12 cellular contexts compared by ENCODE assay signal in genomic region chr17:47119746-47120520, GRCh38.
DNase-seq lines count a peak whose midpoint lies in the region; ATAC-seq, FAIRE-seq and TF ChIP-seq lines count a peak whose summit lies in the region.
"Had no signal": no experiment of that assay in that cellular context is flagged by ENCODE, and none has a peak within 500 bp of the region (broad histone marks: within the 10 kb centered on the region; RNA-seq: fewer than 3 reads in every experiment).

No MANE protein-coding gene starts in this region.

- H3K27ac ChIP-seq in HUES48 (ENCODE audit: low read depth, low read length) (peak overlapping the region; percentile 78), K562 (ENCODE audit: extremely low read depth, low read depth, low read length) (no peak overlapping the region), neural progenitor cell (no peak overlapping the region)
- H3K27ac ChIP-seq: heart left ventricle, HL-60 had no signal

- peaks cover 48% of the 10 kb centered on the region for H3K36me3 ChIP-seq in HUES48 (ENCODE audit: control insufficient read depth, insufficient read depth, low read length)
- peaks cover 62% of the 10 kb centered on the region; the same call in 2 of the 3 replicates for H3K36me3 ChIP-seq in K562 (ENCODE audit: control insufficient read depth, insufficient read depth, low read length)
- no peaks in the 10 kb centered on the region for H3K36me3 ChIP-seq in neural progenitor cell

- CTCF ChIA-PET in K562 (lab: Yijun Ruan, JAX; ENCODE audit: low intra/inter-chr PET ratio) = no interaction called here

- peaks cover 16% of the 10 kb centered on the region for H3K4me1 ChIP-seq in HUES48 (ENCODE audit: control insufficient read depth, insufficient read depth, low read length)
- peaks cover 0 to 4% of the 10 kb centered on the region in 2 experiments; a peak in 2 of 5 replicates for H3K4me1 ChIP-seq in K562 (replicated peaks in 1 of 2; ENCODE audit: control insufficient read depth in 2 of 2, insufficient read depth in 2 of 2, low read length in 2 of 2)
- no peaks in the 10 kb centered on the region for H3K4me1 ChIP-seq in neural progenitor cell
- H3K4me1 ChIP-seq: heart left ventricle had no signal

- DNase-seq in Daoy (ENCODE audit: low read depth) (peak; percentile 36), K562 (ENCODE audit: extremely low read depth in 1 of 4, low spot score in 3 of 4) (no peak), myocyte (ENCODE audit: low read depth) (peak; percentile 24), NCI-H774 (lab: John Stamatoyannopoulos, UW) (no peak), neural progenitor cell (ENCODE audit: low spot score) (no peak)
- DNase-seq: activated CD4-positive, alpha-beta T cell treated with anti-CD3 and anti-CD28 coated beads, Interleukin-2, amount 10 ng/mL, durations not matched to agents 7 days and 5 days; GF-D8; heart left ventricle; NCI-H2171 had no signal

- no peak for TF ChIP-seq CTCF in K562 (IDR thresholded peaks at IDR 0.05 in 2 of 3, conservative IDR thresholded peaks at IDR 0.05 in 1 of 3; ENCODE audit: insufficient read depth in 2 of 3, low read depth in 1 of 3, low read length in 3 of 3)
- no peak for TF ChIP-seq CTCF in neural progenitor cell (IDR thresholded peaks at IDR 0.05)

- no peak for TF ChIP-seq RAD21 in K562 (CRISPR knock-in tag; conservative IDR thresholded peaks at IDR 0.05 in 1 of 2, IDR thresholded peaks at IDR 0.05 in 1 of 2)

- H3K9me3 Mint-ChIP-seq in neural progenitor cell = no peaks in the 10 kb centered on the region
- H3K9me3 Mint-ChIP-seq: activated CD4-positive, alpha-beta T cell treated with anti-CD3 and anti-CD28 coated beads, Interleukin-2, amount 10 ng/mL, durations not matched to agents 7 days and 5 days had no signal

- H3K9ac ChIP-seq in HUES48 (ENCODE audit: low read depth, low read length) = no peak overlapping the region
- no peak overlapping the region for H3K9ac ChIP-seq in K562 (ENCODE audit: insufficient read depth in 1 of 2, low read depth in 2 of 2, low read length in 2 of 2)
- no peak overlapping the region for H3K9ac ChIP-seq in neural progenitor cell

- ATAC-seq in K562 (no peak), GM18511 (IDR thresholded peaks at IDR 0.05; ENCODE audit: unreplicated experiment) (no peak)
- ATAC-seq: heart left ventricle had no signal

- no peaks in the 10 kb centered on the region for H3K9me1 ChIP-seq in K562 (ENCODE audit: control insufficient read depth, insufficient read depth, low read length)

- BruUV-seq in K562 (replicated peaks; lab: Mats Ljungman, UMichigan) = no TSS peak

- no peak for TF ChIP-seq EP300 in K562 (IDR thresholded peaks at IDR 0.05; ENCODE audit: low read length)

- no peaks in the 10 kb centered on the region for H3K27me3 ChIP-seq in HUES48 (ENCODE audit: control insufficient read depth, insufficient read depth, low read length)
- no peaks in the 10 kb centered on the region for H3K27me3 ChIP-seq in K562 (ENCODE audit: control insufficient read depth in 2 of 2, insufficient read depth in 2 of 2, low read length in 2 of 2)
- H3K27me3 ChIP-seq in neural progenitor cell = no peaks in the 10 kb centered on the region
- H3K27me3 ChIP-seq: heart left ventricle had no signal

- peaks cover 22% of the 10 kb centered on the region for H3K36me3 Mint-ChIP-seq in neural progenitor cell

- no peak overlapping the region for H3K27ac Mint-ChIP-seq in neural progenitor cell
- H3K27ac Mint-ChIP-seq: activated CD4-positive, alpha-beta T cell treated with anti-CD3 and anti-CD28 coated beads, Interleukin-2, amount 10 ng/mL, durations not matched to agents 7 days and 5 days had no signal

- TF ChIP-seq POLR2A in K562 (conservative IDR thresholded peaks at IDR 0.05) = no peak

- H3K4me2 ChIP-seq in K562 (ENCODE audit: insufficient read depth, low read length) (no peak overlapping the region), neural progenitor cell (no peak overlapping the region)

- H3F3A ChIP-seq in neural progenitor cell (ENCODE audit: low read depth) = peaks cover 11% of the 10 kb centered on the region

- POLR2A ChIA-PET in K562 (lab: Yijun Ruan, JAX) = interaction anchor here (3.9 kb wide), 1 partner anchor 12 kb away, joined by 17 read pairs; no protein-coding TSS in a partner anchor

- H3K27me3 Mint-ChIP-seq in neural progenitor cell (ENCODE audit: insufficient read depth, low read depth) = no peaks in the 10 kb centered on the region
- H3K27me3 Mint-ChIP-seq: activated CD4-positive, alpha-beta T cell treated with anti-CD3 and anti-CD28 coated beads, Interleukin-2, amount 10 ng/mL, durations not matched to agents 7 days and 5 days had no signal

- intact Hi-C loops in K562 (cut with micrococcal nuclease) = no loop called here

- WGBS in K562 (ENCODE audit: insufficient coverage, low coverage, missing lambda C conversion rate) = 73% methylated on average over 2 of the region's 2 CpGs

- no peak overlapping the region for H2AFZ ChIP-seq in K562 (ENCODE audit: low read depth, low read length)
- H2AFZ ChIP-seq in neural progenitor cell (replicated peaks) = no peak overlapping the region

- H3K4me3 ChIP-seq in HUES48 (ENCODE audit: low read depth, low read length) (no peak overlapping the region), K562 (no peak overlapping the region), neural progenitor cell (no peak overlapping the region)
- H3K4me3 ChIP-seq: heart left ventricle had no signal

- peak; percentile 37 for FAIRE-seq in K562 (lab: Jason Lieb, UNC)

- H4K20me1 ChIP-seq in K562 (replicated peaks; ENCODE audit: control insufficient read depth, insufficient read depth, low read length) (no peaks in the 10 kb centered on the region), neural progenitor cell (ENCODE audit: low read depth) (no peaks in the 10 kb centered on the region)

- no peaks in the 10 kb centered on the region for H3K4me1 Mint-ChIP-seq in neural progenitor cell
- H3K4me1 Mint-ChIP-seq: activated CD4-positive, alpha-beta T cell treated with anti-CD3 and anti-CD28 coated beads, Interleukin-2, amount 10 ng/mL, durations not matched to agents 7 days and 5 days had no signal

- H3K4me3 Mint-ChIP-seq in neural progenitor cell = no peak overlapping the region
- H3K4me3 Mint-ChIP-seq: activated CD4-positive, alpha-beta T cell treated with anti-CD3 and anti-CD28 coated beads, Interleukin-2, amount 10 ng/mL, durations not matched to agents 7 days and 5 days had no signal

- H3K9me3 ChIP-seq in HUES48 (ENCODE audit: control insufficient read depth, insufficient read depth, low read length) (no peaks in the 10 kb centered on the region), K562 (replicated peaks; ENCODE audit: control insufficient read depth, insufficient read depth, low read depth, low read length) (no peaks in the 10 kb centered on the region), neural progenitor cell (ENCODE audit: low read depth) (no peaks in the 10 kb centered on the region)
- H3K9me3 ChIP-seq: heart left ventricle had no signal

- in situ Hi-C loops in K562 (cut with MboI) = no loop called here

- H3K79me2 ChIP-seq in K562 (ENCODE audit: control insufficient read depth, insufficient read depth, low read length) = no peaks in the 10 kb centered on the region
- no peaks in the 10 kb centered on the region for H3K79me2 ChIP-seq in neural progenitor cell (ENCODE audit: low read depth)

TF ChIP-seq in K562, 482 proteins besides CTCF, POLR2A, EP300 and RAD21 (continues in another document):
- TF ChIP-seq PRMT5 (CRISPR knock-in tag; IDR thresholded peaks at IDR 0.05) (no peak), IFI16 (CRISPR knock-in tag; IDR thresholded peaks at IDR 0.05) (no peak), TAF1 (IDR thresholded peaks at IDR 0.05; ENCODE audit: control insufficient read depth, extremely low read depth, insufficient read depth, low read length, severe bottlenecking) (no peak), STAT5A (IDR thresholded peaks at IDR 0.05; ENCODE audit: borderline replicate concordance, low read length) (no peak), ZNF316 (IDR thresholded peaks at IDR 0.05) (no peak), KAT7 (CRISPR knock-in tag; IDR thresholded peaks at IDR 0.05; ENCODE audit: borderline replicate concordance) (no peak), THAP7 (CRISPR knock-in tag; IDR thresholded peaks at IDR 0.05) (no peak), FOXJ2 (tag; IDR thresholded peaks at IDR 0.05) (no peak), ZBTB5 (IDR thresholded peaks at IDR 0.05) (no peak), NFRKB (IDR thresholded peaks at IDR 0.05; ENCODE audit: low read depth) (no peak), TCFL5 (CRISPR knock-in tag; conservative IDR thresholded peaks at IDR 0.05) (no peak), ZNF395 (CRISPR knock-in tag; IDR thresholded peaks at IDR 0.05) (no peak)

Comparison
In these comparisons a context has a peak if more than half of its experiments do, and no peak if none do; other contexts are left out.
1. DNase-seq: peak in Daoy (single experiment) and myocyte (single experiment); none in K562 (0 of 4), NCI-H774 (single experiment) and neural progenitor cell (single experiment).